ENCODE assay signal across 19 cellular contexts in genomic region chr7:132112632-132113031, GRCh38.
"Had no signal": no experiment of that assay in that cellular context is flagged by ENCODE, and none has a peak within 500 bp of the region (broad histone marks: within the 10 kb centered on the region; RNA-seq: fewer than 3 reads in every experiment).

No MANE protein-coding gene starts in this region.

- H3K27me3 Mint-ChIP-seq: activated B cell treated with CpG ODN at 0.5 μM for 24 hours had no signal

- H3K4me1 Mint-ChIP-seq: activated B cell treated with CpG ODN at 0.5 μM for 24 hours; naive thymus-derived CD8-positive, alpha-beta T cell had no signal

- H3K4me3 ChIP-seq: colonic mucosa, heart left ventricle had no signal

- H3K4me3 Mint-ChIP-seq: activated B cell treated with CpG ODN at 0.5 μM for 24 hours; activated CD4-positive, alpha-beta memory T cell treated with anti-CD3 and anti-CD28 coated beads for 36 hours; activated naive CD8-positive, alpha-beta T cell; endodermal cell; naive thymus-derived CD8-positive, alpha-beta T cell; stimulated activated naive CD8-positive, alpha-beta T cell treated with anti-CD3 and anti-CD28 coated beads, Interleukin-15, Interleukin-2, amounts not matched to agents 100 ng/mL and 50 ng/mL, for 24 hours had no signal

- H3K4me1 ChIP-seq: colonic mucosa, heart left ventricle had no signal

- H3K27me3 ChIP-seq: colonic mucosa, heart left ventricle had no signal

- H3K36me3 Mint-ChIP-seq: activated CD4-positive, alpha-beta memory T cell treated with anti-CD3 and anti-CD28 coated beads for 36 hours; activated naive CD8-positive, alpha-beta T cell; naive thymus-derived CD8-positive, alpha-beta T cell had no signal

- H3K27ac Mint-ChIP-seq: activated B cell treated with CpG ODN at 0.5 μM for 24 hours; activated CD4-positive, alpha-beta memory T cell treated with anti-CD3 and anti-CD28 coated beads for 36 hours; activated naive CD8-positive, alpha-beta T cell; endodermal cell; naive thymus-derived CD8-positive, alpha-beta T cell; stimulated activated naive CD8-positive, alpha-beta T cell treated with anti-CD3 and anti-CD28 coated beads, Interleukin-15, Interleukin-2, amounts not matched to agents 100 ng/mL and 50 ng/mL, for 24 hours had no signal

- H3K36me3 ChIP-seq: colonic mucosa, heart left ventricle had no signal

- H3K27ac ChIP-seq: colonic mucosa, heart left ventricle had no signal

- DNase-seq: activated B cell treated with CpG ODN at 0.5 μM for 24 hours; activated CD4-positive, alpha-beta memory T cell treated with anti-CD3 and anti-CD28 coated beads for 36 hours; activated CD4-positive, alpha-beta T cell treated with anti-CD3 and anti-CD28 coated beads for 4 hours; amniotic stem cell; central memory CD4-positive, alpha-beta T cell; colonic mucosa; heart left ventricle; kidney glomerular epithelial cell; mesenchymal stem cell; naive thymus-derived CD8-positive, alpha-beta T cell; retina; stimulated activated CD4-positive, alpha-beta T cell treated with anti-CD3 and anti-CD28 coated beads, Interleukin-12 subunit alpha, Interleukin-12 subunit beta, amount 100 ng/mL, for 4 hours; stimulated activated CD4-positive, alpha-beta T cell treated with anti-CD3 and anti-CD28 coated beads, Interleukin-1b, Interleukin-23, amount 100 ng/mL, for 48 hours; T-helper 1 cell; T-helper 9 cell; trophoblast cell had no signal

- H3K9me3 Mint-ChIP-seq: activated B cell treated with CpG ODN at 0.5 μM for 24 hours; activated CD4-positive, alpha-beta memory T cell treated with anti-CD3 and anti-CD28 coated beads for 36 hours; endodermal cell; naive thymus-derived CD8-positive, alpha-beta T cell; stimulated activated naive CD8-positive, alpha-beta T cell treated with anti-CD3 and anti-CD28 coated beads, Interleukin-15, Interleukin-2, amounts not matched to agents 100 ng/mL and 50 ng/mL, for 24 hours had no signal

- H3K9me3 ChIP-seq: colonic mucosa, heart left ventricle had no signal
